Comparison of ENCODE assay signal across 4 cellular contexts in the genomic region with DNA sequence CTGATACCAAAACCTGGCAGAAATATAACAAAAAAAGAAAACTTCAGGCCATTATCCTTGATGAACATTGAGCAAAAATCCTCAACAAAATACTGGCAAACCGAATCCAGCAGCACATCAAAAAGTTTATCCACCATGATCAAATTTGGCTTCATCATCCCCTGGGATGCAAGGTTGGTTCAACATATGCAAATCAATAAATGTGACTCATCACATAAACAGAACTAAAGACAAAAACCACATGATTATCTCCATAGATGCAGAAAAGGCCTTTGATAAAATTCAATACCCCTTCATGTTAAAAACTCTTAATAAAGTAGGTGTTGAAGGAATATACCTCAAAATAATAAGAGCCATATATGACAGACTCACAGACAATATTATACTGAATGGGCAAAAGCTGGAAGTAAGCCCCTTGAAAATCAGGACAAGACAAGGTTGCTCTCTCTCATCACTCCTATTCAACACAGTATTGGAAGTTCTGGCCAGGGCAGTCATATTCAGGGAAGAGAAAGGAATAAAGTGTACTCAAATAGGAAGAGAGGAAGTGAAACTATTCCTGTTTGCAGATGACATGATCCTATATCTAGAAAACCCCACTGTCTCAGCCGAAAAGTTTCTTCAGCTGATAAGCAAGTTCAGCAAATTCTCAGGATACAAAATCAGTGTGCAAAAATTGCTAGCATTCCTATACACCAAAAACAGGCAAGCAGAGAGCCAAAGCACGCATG. TPM values are rescaled to one million over a fixed set of nuclear protein-coding genes. Genes with fewer than 3 reads are reported as not detected.
"Had no signal": no experiment of that assay in that cellular context is flagged by ENCODE, and none has a peak within 500 bp of the region (broad histone marks: within the 10 kb centered on the region; RNA-seq: fewer than 3 reads in every experiment).

No MANE protein-coding gene starts in this region.

RNA-seq across cellular contexts. Expression of a gene that starts 7.1 kb away (rescaled TPM):
- total RNA-seq: left ventricle myocardium inferior, myocyte, occipital lobe, progenitor cell of endocrine pancreas had no signal
